2 cellular contexts compared by ENCODE assay signal in the genomic region with DNA sequence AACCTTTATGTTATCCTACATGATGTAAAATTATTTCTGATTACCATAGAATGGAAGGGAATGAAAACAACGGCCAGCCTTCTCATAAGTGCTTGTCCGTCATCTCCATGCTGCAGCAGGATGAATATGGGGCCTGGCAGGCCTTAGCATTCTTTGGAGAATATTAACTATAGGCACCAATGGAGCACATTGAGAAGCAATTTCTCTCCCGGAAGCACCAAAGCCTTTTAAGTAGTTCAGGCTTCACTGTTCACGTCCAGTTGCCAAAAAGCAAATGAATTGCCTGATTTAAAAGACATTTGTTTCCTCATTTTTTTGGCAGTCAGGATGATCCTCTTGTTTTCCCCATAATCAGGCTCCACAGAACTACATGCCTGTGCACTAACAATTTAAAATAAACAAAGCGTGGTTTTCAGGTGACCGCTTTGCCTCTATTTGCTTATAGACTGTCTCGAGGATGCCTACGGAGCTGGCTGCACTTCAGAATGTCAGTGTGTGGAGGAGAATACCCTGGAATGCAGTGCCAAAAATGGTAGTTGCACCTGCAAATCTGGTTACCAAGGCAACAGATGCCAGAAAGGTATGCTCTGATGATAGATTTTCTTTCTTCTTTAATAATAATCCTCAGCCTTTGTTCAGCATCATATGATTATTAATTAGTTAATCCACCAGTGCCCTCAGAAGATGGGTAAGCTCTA.
TF ChIP-seq lines count a peak whose summit lies in the region.

No MANE protein-coding gene starts in this region.

TF ChIP-seq in HEK293T, 16 proteins besides CTCF, POLR2A, EP300 and RAD21 (continued from another document):
- TF ChIP-seq PKNOX1 (IDR thresholded peaks at IDR 0.05) (no peak), CTBP1 (IDR thresholded peaks at IDR 0.05; ENCODE audit: borderline replicate concordance) (no peak), FOXM1 (IDR thresholded peaks at IDR 0.05; ENCODE audit: borderline replicate concordance) (no peak), ARNT (IDR thresholded peaks at IDR 0.05) (no peak), LEF1 (IDR thresholded peaks at IDR 0.05; ENCODE audit: borderline replicate concordance) (no peak)

TF ChIP-seq in HepG2, 621 proteins besides CTCF, POLR2A, EP300 and RAD21 (continued from another document):
- TF ChIP-seq SRY (CRISPR knock-in tag; IDR thresholded peaks at IDR 0.05) (no peak), CREB3 (CRISPR knock-in tag; IDR thresholded peaks at IDR 0.05) (no peak), NR2C2 (CRISPR knock-in tag; IDR thresholded peaks at IDR 0.05; ENCODE audit: borderline replicate concordance) (no peak)
TF ChIP-seq in HepG2: peak in this region for 0.
